18 cellular contexts compared by ENCODE assay signal in genomic region chr11:34594603-34595002, GRCh38. TPM values are rescaled to one million over a fixed set of nuclear protein-coding genes. Genes with fewer than 3 reads are reported as not detected.
"Had no signal": no experiment of that assay in that cellular context is flagged by ENCODE, and none has a peak within 500 bp of the region (broad histone marks: within the 10 kb centered on the region; RNA-seq: fewer than 3 reads in every experiment).

No MANE protein-coding gene starts in this region.

- H3K27ac ChIP-seq: gastroesophageal sphincter, heart left ventricle had no signal

- H3K4me3 ChIP-seq: gastroesophageal sphincter, heart left ventricle had no signal

- ATAC-seq: activated T-cell treated with anti-CD3 and anti-CD28 coated beads, Interleukin-2, amount 50 U/mL, for 72 hours; gastroesophageal sphincter; heart left ventricle; left ventricle myocardium superior had no signal

- H3K4me3 Mint-ChIP-seq: activated naive CD4-positive, alpha-beta T cell treated with anti-CD3 and anti-CD28 coated beads, Interleukin-2, amount 50 U/mL, for 24 hours; activated T-cell treated with anti-CD3 and anti-CD28 coated beads, Interleukin-2, amount 50 U/mL, for 72 hours; memory B cell; neural crest cell had no signal

- DNase-seq: activated CD4-positive, CD25-positive, alpha-beta regulatory T cell treated with anti-CD3 and anti-CD28 coated beads, Interleukin-2, amount 50 U/mL, for 72 hours; activated CD8-positive, alpha-beta memory T cell treated with anti-CD3 and anti-CD28 coated beads for 24 hours; activated gamma-delta T cell; activated T-cell treated with anti-CD3 and anti-CD28 coated beads, Interleukin-2, amount 50 U/mL, for 72 hours; effector CD8-positive, alpha-beta T cell; heart left ventricle; left ventricle myocardium superior; retina; stimulated activated CD4-positive, alpha-beta T cell treated with anti-CD3 and anti-CD28 coated beads, Interleukin-1b, Interleukin-23, amount 100 ng/mL, for 48 hours; stimulated activated CD8-positive, alpha-beta memory T cell treated with anti-CD3 and anti-CD28 coated beads, Interleukin-4, amount 100 ng/mL, for 48 hours; stimulated activated naive CD4-positive, alpha-beta T cell; T-helper 1 cell; T-helper 9 cell had no signal

- H3K27me3 ChIP-seq: heart left ventricle had no signal

- H3K27ac Mint-ChIP-seq: activated naive CD4-positive, alpha-beta T cell treated with anti-CD3 and anti-CD28 coated beads, Interleukin-2, amount 50 U/mL, for 24 hours; activated T-cell treated with anti-CD3 and anti-CD28 coated beads, Interleukin-2, amount 50 U/mL, for 72 hours; memory B cell had no signal

- H3K36me3 ChIP-seq: gastroesophageal sphincter, heart left ventricle had no signal

- H3K4me1 ChIP-seq: gastroesophageal sphincter had no signal

RNA-seq across cellular contexts. Expression of gene EHF, which starts 26.3 kb away (rescaled TPM):
- total RNA-seq: activated T-cell treated with anti-CD3 and anti-CD28 coated beads, Interleukin-2, amount 50 U/mL, for 72 hours; neural crest cell; posterior vena cava had no signal
